8 cellular contexts compared by ENCODE assay signal in the genomic region with DNA sequence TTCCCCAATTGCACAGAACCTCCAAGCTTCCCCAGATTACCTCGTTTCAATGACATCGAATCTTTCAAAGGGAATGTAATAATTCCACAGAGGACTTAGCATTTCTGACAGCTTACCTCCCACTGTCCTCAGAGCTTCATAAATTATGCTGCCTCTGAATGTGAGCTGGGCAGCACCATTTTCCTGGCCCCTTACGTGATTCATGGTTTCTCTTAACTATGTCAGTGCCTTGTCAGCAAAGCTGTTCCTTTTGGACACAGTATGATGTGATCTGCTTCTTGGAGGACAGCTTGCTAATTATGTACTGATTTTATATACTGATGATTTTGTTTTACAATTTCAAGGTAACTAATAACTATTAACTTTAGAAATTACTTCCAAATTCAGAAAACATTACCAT. TPM values are rescaled to one million over a fixed set of nuclear protein-coding genes. Genes with fewer than 3 reads are reported as not detected.
DNase-seq lines count a peak whose midpoint lies in the region; ATAC-seq and TF ChIP-seq lines count a peak whose summit lies in the region.

No MANE protein-coding gene starts in this region.

- H3K36me3 ChIP-seq in fibroblast of lung (ENCODE audit: control insufficient read depth, insufficient read depth, low read length) (no peaks in the 10 kb centered on the region), psoas muscle (ENCODE audit: insufficient read depth in 1 of 2, low read depth in 1 of 2) (no peaks in the 10 kb centered on the region)

- peak overlapping the region; percentile 87 for H3K4me2 ChIP-seq in fibroblast of lung (ENCODE audit: extremely low read depth, insufficient read depth, low read length)

- ATAC-seq in GM19395 (IDR thresholded peaks at IDR 0.05; ENCODE audit: unreplicated experiment) (peak; percentile 27), SK-N-SH treated with all-trans-retinoic acid at 6 μM for 48 hours (peak; percentile 74), psoas muscle (peak; percentile 45 to 82 (median 68)), GM19328 (IDR thresholded peaks at IDR 0.05; ENCODE audit: unreplicated experiment) (no peak), HG03520 (IDR thresholded peaks at IDR 0.05; ENCODE audit: unreplicated experiment) (no peak), GM21360 (IDR thresholded peaks at IDR 0.05; ENCODE audit: unreplicated experiment) (no peak)

- H3K27ac ChIP-seq in fibroblast of lung (ENCODE audit: insufficient read depth, low read length) (peak overlapping the region; percentile 51), psoas muscle (peak overlapping the region; percentile 64)

- H3K4me1 ChIP-seq in fibroblast of lung (ENCODE audit: control insufficient read depth, extremely low read depth, insufficient read depth, low read length) = peaks cover 5% of the 10 kb centered on the region
- H3K4me1 ChIP-seq in psoas muscle = peaks cover 20% of the 10 kb centered on the region

- H3K4me3 ChIP-seq in fibroblast of lung (replicated peaks in 1 of 4; ENCODE audit: control extremely low read depth in 1 of 4, insufficient read depth in 1 of 4, low read depth in 3 of 4, low read length in 4 of 4) (peak overlapping the region; percentile 13 to 37 (median 28)), psoas muscle (peak overlapping the region; percentile 50)

- H3K79me2 ChIP-seq in fibroblast of lung (ENCODE audit: control insufficient read depth, insufficient read depth, low read length) = no peaks in the 10 kb centered on the region

- intact Hi-C loops in psoas muscle (cut with DNase I) = no loop called here

- H3K27me3 ChIP-seq in fibroblast of lung (ENCODE audit: control insufficient read depth, insufficient read depth, low read length) (no peaks in the 10 kb centered on the region), psoas muscle (ENCODE audit: insufficient read depth in 3 of 3, low read length in 2 of 3) (no peaks in the 10 kb centered on the region)

- TF ChIP-seq CTCF in fibroblast of lung (conservative IDR thresholded peaks at IDR 0.05 in 1 of 2, IDR thresholded peaks at IDR 0.05 in 1 of 2; ENCODE audit: low read depth in 1 of 2, low read length in 2 of 2) = no peak
- TF ChIP-seq CTCF in psoas muscle (IDR thresholded peaks at IDR 0.05) = no peak

- peak overlapping the region; percentile 41 for H2AFZ ChIP-seq in fibroblast of lung (ENCODE audit: low read length)

- WGBS in psoas muscle, 3 donors = 5 to 10% (median 7%) methylated on average over 3 of the region's 3 CpGs

- no peaks in the 10 kb centered on the region for H4K20me1 ChIP-seq in fibroblast of lung (ENCODE audit: control insufficient read depth, extremely low read depth, insufficient read depth, low read length)

- DNase-seq in fibroblast of lung (ENCODE audit: low read depth in 2 of 2) (peak; percentile 44 to 77), psoas muscle (no peak), MV-4-11 (lab: John Stamatoyannopoulos, UW) (no peak)

- H3K9ac ChIP-seq in fibroblast of lung (ENCODE audit: insufficient read depth, low read length) = no peak overlapping the region

- H3K9me3 ChIP-seq in fibroblast of lung (ENCODE audit: control insufficient read depth, insufficient read depth, low read depth, low read length) (no peaks in the 10 kb centered on the region), psoas muscle (no peaks in the 10 kb centered on the region)

TF ChIP-seq in SK-N-SH treated with all-trans-retinoic acid at 6 μM for 48 hours, 23 proteins besides CTCF, POLR2A, EP300 and RAD21:
- no peak for TF ChIP-seq PPARA (CRISPR knock-in tag; IDR thresholded peaks at IDR 0.05; ENCODE audit: borderline replicate concordance)
- TF ChIP-seq GLIS3 (CRISPR knock-in tag; IDR thresholded peaks at IDR 0.05) = no peak
- TF ChIP-seq, protein P1, sequence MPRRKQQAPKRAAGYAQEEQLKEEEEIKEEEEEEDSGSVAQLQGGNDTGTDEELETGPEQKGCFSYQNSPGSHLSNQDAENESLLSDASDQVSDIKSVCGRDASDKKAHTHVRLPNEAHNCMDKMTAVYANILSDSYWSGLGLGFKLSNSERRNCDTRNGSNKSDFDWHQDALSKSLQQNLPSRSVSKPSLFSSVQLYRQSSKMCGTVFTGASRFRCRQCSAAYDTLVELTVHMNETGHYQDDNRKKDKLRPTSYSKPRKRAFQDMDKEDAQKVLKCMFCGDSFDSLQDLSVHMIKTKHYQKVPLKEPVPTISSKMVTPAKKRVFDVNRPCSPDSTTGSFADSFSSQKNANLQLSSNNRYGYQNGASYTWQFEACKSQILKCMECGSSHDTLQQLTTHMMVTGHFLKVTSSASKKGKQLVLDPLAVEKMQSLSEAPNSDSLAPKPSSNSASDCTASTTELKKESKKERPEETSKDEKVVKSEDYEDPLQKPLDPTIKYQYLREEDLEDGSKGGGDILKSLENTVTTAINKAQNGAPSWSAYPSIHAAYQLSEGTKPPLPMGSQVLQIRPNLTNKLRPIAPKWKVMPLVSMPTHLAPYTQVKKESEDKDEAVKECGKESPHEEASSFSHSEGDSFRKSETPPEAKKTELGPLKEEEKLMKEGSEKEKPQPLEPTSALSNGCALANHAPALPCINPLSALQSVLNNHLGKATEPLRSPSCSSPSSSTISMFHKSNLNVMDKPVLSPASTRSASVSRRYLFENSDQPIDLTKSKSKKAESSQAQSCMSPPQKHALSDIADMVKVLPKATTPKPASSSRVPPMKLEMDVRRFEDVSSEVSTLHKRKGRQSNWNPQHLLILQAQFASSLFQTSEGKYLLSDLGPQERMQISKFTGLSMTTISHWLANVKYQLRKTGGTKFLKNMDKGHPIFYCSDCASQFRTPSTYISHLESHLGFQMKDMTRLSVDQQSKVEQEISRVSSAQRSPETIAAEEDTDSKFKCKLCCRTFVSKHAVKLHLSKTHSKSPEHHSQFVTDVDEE (CRISPR knock-in tag; IDR thresholded peaks at IDR 0.05) = no peak
- no peak for TF ChIP-seq ISL1 (CRISPR knock-in tag; IDR thresholded peaks at IDR 0.05)
- TF ChIP-seq, protein P2, sequence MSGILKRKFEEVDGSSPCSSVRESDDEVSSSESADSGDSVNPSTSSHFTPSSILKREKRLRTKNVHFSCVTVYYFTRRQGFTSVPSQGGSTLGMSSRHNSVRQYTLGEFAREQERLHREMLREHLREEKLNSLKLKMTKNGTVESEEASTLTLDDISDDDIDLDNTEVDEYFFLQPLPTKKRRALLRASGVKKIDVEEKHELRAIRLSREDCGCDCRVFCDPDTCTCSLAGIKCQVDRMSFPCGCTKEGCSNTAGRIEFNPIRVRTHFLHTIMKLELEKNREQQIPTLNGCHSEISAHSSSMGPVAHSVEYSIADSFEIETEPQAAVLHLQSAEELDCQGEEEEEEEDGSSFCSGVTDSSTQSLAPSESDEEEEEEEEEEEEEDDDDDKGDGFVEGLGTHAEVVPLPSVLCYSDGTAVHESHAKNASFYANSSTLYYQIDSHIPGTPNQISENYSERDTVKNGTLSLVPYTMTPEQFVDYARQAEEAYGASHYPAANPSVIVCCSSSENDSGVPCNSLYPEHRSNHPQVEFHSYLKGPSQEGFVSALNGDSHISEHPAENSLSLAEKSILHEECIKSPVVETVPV (CRISPR knock-in tag; IDR thresholded peaks at IDR 0.05) = no peak
- TF ChIP-seq, protein P3, sequence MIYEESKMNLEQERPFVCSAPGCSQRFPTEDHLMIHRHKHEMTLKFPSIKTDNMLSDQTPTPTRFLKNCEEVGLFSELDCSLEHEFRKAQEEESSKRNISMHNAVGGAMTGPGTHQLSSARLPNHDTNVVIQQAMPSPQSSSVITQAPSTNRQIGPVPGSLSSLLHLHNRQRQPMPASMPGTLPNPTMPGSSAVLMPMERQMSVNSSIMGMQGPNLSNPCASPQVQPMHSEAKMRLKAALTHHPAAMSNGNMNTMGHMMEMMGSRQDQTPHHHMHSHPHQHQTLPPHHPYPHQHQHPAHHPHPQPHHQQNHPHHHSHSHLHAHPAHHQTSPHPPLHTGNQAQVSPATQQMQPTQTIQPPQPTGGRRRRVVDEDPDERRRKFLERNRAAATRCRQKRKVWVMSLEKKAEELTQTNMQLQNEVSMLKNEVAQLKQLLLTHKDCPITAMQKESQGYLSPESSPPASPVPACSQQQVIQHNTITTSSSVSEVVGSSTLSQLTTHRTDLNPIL (CRISPR knock-in tag; IDR thresholded peaks at IDR 0.05; ENCODE audit: low read depth) = no peak
- TF ChIP-seq SNAI2 (CRISPR knock-in tag; IDR thresholded peaks at IDR 0.05) = no peak
- TF ChIP-seq TCF4 (CRISPR knock-in tag; IDR thresholded peaks at IDR 0.05; ENCODE audit: borderline replicate concordance) = no peak
- no peak for TF ChIP-seq ZNF70 (CRISPR knock-in tag; IDR thresholded peaks at IDR 0.05)
- no peak for TF ChIP-seq BACH2 (CRISPR knock-in tag; IDR thresholded peaks at IDR 0.05; ENCODE audit: borderline replicate concordance)
- TF ChIP-seq ZNF565 (CRISPR knock-in tag; conservative IDR thresholded peaks at IDR 0.05; ENCODE audit: low read depth) = no peak
- no peak for TF ChIP-seq ZNF8 (CRISPR knock-in tag; IDR thresholded peaks at IDR 0.05)
- no peak for TF ChIP-seq ESRRG (CRISPR knock-in tag; IDR thresholded peaks at IDR 0.05)
- no peak for TF ChIP-seq RARB (CRISPR knock-in tag; IDR thresholded peaks at IDR 0.05)

RNA-seq across cellular contexts. Expression of a gene that starts 27.7 kb away (rescaled TPM):
- total RNA-seq in fibroblast of lung (30.8 and 44.4 TPM in 2 replicates), psoas muscle (10 to 100 TPM; 25.3 to 42.6 (median 34.6) TPM)
- polyA plus RNA-seq in fibroblast of lung (47.5 and 63.1 TPM in 2 replicates), psoas muscle (10 to 100 TPM; 18.2 to 22.5 (median 22.1) TPM)
- 33.1 and 46.6 TPM in 2 replicates for polyA plus RNA-seq in fibroblast of lung (2012)
- 40.9 and 75.2 TPM in 2 replicates for polyA minus RNA-seq in fibroblast of lung (ENCODE audit: low replicate concordance)

Comparison
In these comparisons a context has a peak if more than half of its experiments do, and no peak if none do; other contexts are left out.
1. ATAC-seq: peak in GM19395 (single experiment), SK-N-SH treated with all-trans-retinoic acid at 6 μM for 48 hours (single experiment) and psoas muscle (4 of 4); none in GM19328 (single experiment), HG03520 (single experiment) and GM21360 (single experiment).
2. DNase-seq: peak in fibroblast of lung (2 of 2); none in psoas muscle (0 of 2) and MV-4-11 (single experiment).